ENCODE assay signal across 10 cellular contexts in the genomic region with DNA sequence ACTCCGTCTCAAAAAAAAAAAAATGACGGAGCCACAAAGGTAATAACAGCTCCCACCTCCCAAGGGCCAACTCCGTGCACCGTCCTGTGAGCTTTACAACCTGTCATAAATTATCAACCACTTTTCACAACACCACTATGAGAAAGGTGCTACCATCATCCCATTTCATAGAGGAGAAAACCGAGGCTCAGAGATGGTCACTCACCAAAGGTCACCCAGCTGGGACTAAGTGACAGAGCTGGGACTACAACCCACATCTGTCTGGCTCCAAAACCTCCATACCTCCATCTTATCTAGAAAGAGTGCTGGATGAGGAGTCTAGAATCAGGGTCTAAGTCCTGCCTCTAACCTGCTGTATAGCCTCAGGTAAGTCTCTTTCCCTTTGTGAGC. TPM values are rescaled to one million over a fixed set of nuclear protein-coding genes. Genes with fewer than 3 reads are reported as not detected.
DNase-seq lines count a peak whose midpoint lies in the region; ATAC-seq and TF ChIP-seq lines count a peak whose summit lies in the region.
"Had no signal": no experiment of that assay in that cellular context is flagged by ENCODE, and none has a peak within 500 bp of the region (broad histone marks: within the 10 kb centered on the region; RNA-seq: fewer than 3 reads in every experiment).

No MANE protein-coding gene starts in this region.

- H3K27ac ChIP-seq in hepatocyte (peak overlapping the region; percentile 63), stomach smooth muscle (ENCODE audit: low read length) (peak overlapping the region; percentile 74)
- H3K27ac ChIP-seq: WERI-Rb-1 had no signal

- no peak for TF ChIP-seq CTCF in hepatocyte (IDR thresholded peaks at IDR 0.05; ENCODE audit: poor library complexity)

- H3K27me3 ChIP-seq in hepatocyte (no peaks in the 10 kb centered on the region), stomach smooth muscle (ENCODE audit: control insufficient read depth in 1 of 2, insufficient read depth in 2 of 2, low read length in 2 of 2) (no peaks in the 10 kb centered on the region)

- H3K9me3 Mint-ChIP-seq in T-helper 1 cell treated with Interleukin-12 subunit alpha and Interleukin-12 subunit beta and Interleukin-4 antibody, amounts not matched to agents 30 μg/mL and 1 μg/mL, for 36 hours, result no peaks in the 10 kb centered on the region
- no peaks in the 10 kb centered on the region for H3K9me3 Mint-ChIP-seq in activated CD4-positive, alpha-beta memory T cell treated with anti-CD3 and anti-CD28 coated beads for 36 hours

- H3K27me3 Mint-ChIP-seq in T-helper 1 cell treated with Interleukin-12 subunit alpha and Interleukin-12 subunit beta and Interleukin-4 antibody, amounts not matched to agents 30 μg/mL and 1 μg/mL, for 36 hours (ENCODE audit: low read depth), result no peaks in the 10 kb centered on the region
- no peaks in the 10 kb centered on the region for H3K27me3 Mint-ChIP-seq in activated CD4-positive, alpha-beta memory T cell treated with anti-CD3 and anti-CD28 coated beads for 36 hours

- intact Hi-C loops in activated CD4-positive, alpha-beta memory T cell treated with anti-CD3 and anti-CD28 coated beads for 36 hours (cut with micrococcal nuclease), result loop anchor here (1.0 to 2.0 kb wide), 4 partner anchors 9 to 79 kb away; no protein-coding TSS in a partner anchor

- CTCF ChIA-PET in activated CD4-positive, alpha-beta memory T cell treated with anti-CD3 and anti-CD28 coated beads for 36 hours (lab: Charles Lee), result interaction anchor here (0.6 to 7.7 kb wide), 16 partner anchors 9 to 117 kb away, joined by 3 to 87 read pairs (median 6); no protein-coding TSS in a partner anchor

- WGBS in hepatocyte (ENCODE audit: low lambda C conversion rate, missing lambda C conversion rate), result 88% methylated on average over 5 of the region's 5 CpGs

- H3K9me2 ChIP-seq in hepatocyte (replicated peaks; ENCODE audit: insufficient read depth), result no peaks in the 10 kb centered on the region

- H3K79me2 ChIP-seq in hepatocyte, result peaks cover 90% of the 10 kb centered on the region

- ATAC-seq in GM21515 (IDR thresholded peaks at IDR 0.05; ENCODE audit: unreplicated experiment), result no peak

- H3K4me1 ChIP-seq in hepatocyte (ENCODE audit: insufficient read depth), result peaks cover 91% of the 10 kb centered on the region
- peaks cover 74% of the 10 kb centered on the region for H3K4me1 ChIP-seq in stomach smooth muscle (ENCODE audit: control insufficient read depth, insufficient read depth, low read length)

- H3K4me2 ChIP-seq in hepatocyte, result no peak overlapping the region

- H3K27ac Mint-ChIP-seq in T-helper 1 cell treated with Interleukin-12 subunit alpha and Interleukin-12 subunit beta and Interleukin-4 antibody, amounts not matched to agents 30 μg/mL and 1 μg/mL, for 36 hours, result peak overlapping the region; percentile 97
- peak overlapping the region; percentile 98 for H3K27ac Mint-ChIP-seq in activated CD4-positive, alpha-beta memory T cell treated with anti-CD3 and anti-CD28 coated beads for 36 hours

- no peak overlapping the region for H3K9ac ChIP-seq in stomach smooth muscle (ENCODE audit: low read length in 2 of 2)

- H4K20me1 ChIP-seq in hepatocyte (ENCODE audit: insufficient read depth, poor library complexity, severe bottlenecking), result no peaks in the 10 kb centered on the region

- POLR2A ChIA-PET in activated CD4-positive, alpha-beta memory T cell treated with anti-CD3 and anti-CD28 coated beads for 36 hours (lab: Charles Lee), result interaction anchor here (1.2 to 3.8 kb wide), 6 partner anchors 10 to 81 kb away, joined by 3 to 46 read pairs (median 10); no protein-coding TSS in a partner anchor

- H3K4me3 ChIP-seq in hepatocyte (no peak overlapping the region), stomach smooth muscle (ENCODE audit: low read length in 2 of 2) (peak overlapping the region in 1 of 2 donors; percentile 67)

- no peaks in the 10 kb centered on the region for H3K36me3 ChIP-seq in hepatocyte (replicated peaks; ENCODE audit: insufficient read depth, low read depth)
- no peaks in the 10 kb centered on the region for H3K36me3 ChIP-seq in stomach smooth muscle (ENCODE audit: control insufficient read depth in 2 of 2, insufficient read depth in 2 of 2, low read length in 2 of 2)

- peaks cover 17% of the 10 kb centered on the region for H3K36me3 Mint-ChIP-seq in T-helper 1 cell treated with Interleukin-12 subunit alpha and Interleukin-12 subunit beta and Interleukin-4 antibody, amounts not matched to agents 30 μg/mL and 1 μg/mL, for 36 hours (ENCODE audit: low read depth)
- peaks cover 30% of the 10 kb centered on the region for H3K36me3 Mint-ChIP-seq in activated CD4-positive, alpha-beta memory T cell treated with anti-CD3 and anti-CD28 coated beads for 36 hours

- H3K4me3 Mint-ChIP-seq in T-helper 1 cell treated with Interleukin-12 subunit alpha and Interleukin-12 subunit beta and Interleukin-4 antibody, amounts not matched to agents 30 μg/mL and 1 μg/mL, for 36 hours, result peak overlapping the region; percentile 84
- H3K4me3 Mint-ChIP-seq in activated CD4-positive, alpha-beta memory T cell treated with anti-CD3 and anti-CD28 coated beads for 36 hours, result peak overlapping the region; percentile 83

- H3K4me1 Mint-ChIP-seq in T-helper 1 cell treated with Interleukin-12 subunit alpha and Interleukin-12 subunit beta and Interleukin-4 antibody, amounts not matched to agents 30 μg/mL and 1 μg/mL, for 36 hours (ENCODE audit: low read depth), result peaks cover 75% of the 10 kb centered on the region
- peaks cover 88% of the 10 kb centered on the region for H3K4me1 Mint-ChIP-seq in activated CD4-positive, alpha-beta memory T cell treated with anti-CD3 and anti-CD28 coated beads for 36 hours (ENCODE audit: low read depth)

- DNase-seq in T-helper 1 cell, result no peak
- DNase-seq in activated CD4-positive, alpha-beta memory T cell treated with anti-CD3 and anti-CD28 coated beads for 36 hours, result no peak
- no peak for DNase-seq in hepatocyte (ENCODE audit: low spot score)
- DNase-seq in iPS-NIHi7 (ENCODE audit: extremely low spot score), result no peak
- no peak for DNase-seq in SW480 (ENCODE audit: low spot score)
- DNase-seq: NCI-H2081 treated with DMSO at 0.1 percent for 48 hours, WERI-Rb-1 had no signal

- no peak overlapping the region for H2AFZ ChIP-seq in hepatocyte

- H3K9me3 ChIP-seq in hepatocyte (ENCODE audit: low read depth) (no peaks in the 10 kb centered on the region), stomach smooth muscle (ENCODE audit: control insufficient read depth in 2 of 2, low read length in 2 of 2) (no peaks in the 10 kb centered on the region)

RNA-seq across cellular contexts. Expression of a gene that starts 43.6 kb away (rescaled TPM):
- total RNA-seq in activated CD4-positive, alpha-beta memory T cell treated with anti-CD3 and anti-CD28 coated beads for 36 hours, result 100 to 1,000 TPM; 137 to 144 TPM
- total RNA-seq in hepatocyte, result 35.1 and 60.8 TPM in 2 replicates
- 84.4 and 90.6 TPM in 2 replicates for polyA plus RNA-seq in hepatocyte
